Comparison of ENCODE assay signal across 5 cellular contexts in genomic region chr22:37609240-37610152, GRCh38. TPM values are rescaled to one million over a fixed set of nuclear protein-coding genes. Genes with fewer than 3 reads are reported as not detected.
DNase-seq lines count a peak whose midpoint lies in the region; ATAC-seq and TF ChIP-seq lines count a peak whose summit lies in the region.

No MANE protein-coding gene starts in this region.

- peaks cover 65% of the 10 kb centered on the region for H3K4me1 Mint-ChIP-seq in activated CD8-positive, alpha-beta T cell treated with anti-CD3 and anti-CD28 coated beads, Interleukin-2, amount 10 ng/mL, durations not matched to agents 7 days and 5 days (ENCODE audit: low read depth)

- CTCF ChIA-PET in activated CD8-positive, alpha-beta T cell treated with anti-CD3 and anti-CD28 coated beads, Interleukin-2, amount 10 ng/mL, durations not matched to agents 7 days and 5 days (lab: Charles Lee) = interaction anchor here (1.0 to 10.4 kb wide), 14 partner anchors 7 to 366 kb away, joined by 3 to 126 read pairs (median 19); partner anchors contain the start of gene LGALS1

- intact Hi-C loops in lower leg skin (cut with DNase I; ENCODE audit: low total_unique reads) = no loop called here

- H3K36me3 ChIP-seq in HAP-1 (replicated peaks) = peaks cover 11% of the 10 kb centered on the region

- no peak for TF ChIP-seq POLR2A in lower leg skin (IDR thresholded peaks at IDR 0.05)

- H3K36me3 Mint-ChIP-seq in activated CD8-positive, alpha-beta T cell treated with anti-CD3 and anti-CD28 coated beads, Interleukin-2, amount 10 ng/mL, durations not matched to agents 7 days and 5 days (ENCODE audit: low read depth) = peaks cover 4% of the 10 kb centered on the region

- peak overlapping the region; percentile 98 for H3K27ac Mint-ChIP-seq in activated CD8-positive, alpha-beta T cell treated with anti-CD3 and anti-CD28 coated beads, Interleukin-2, amount 10 ng/mL, durations not matched to agents 7 days and 5 days

- peaks cover 9% of the 10 kb centered on the region for H3K4me1 ChIP-seq in HAP-1

- 15 to 18% methylated on average over 21 to 24 of the region's 26 CpGs for WGBS in lower leg skin, 2 donors

- peak overlapping the region; percentile 80 for H3K4me3 ChIP-seq in HAP-1
- peak overlapping the region; percentile 55 for H3K4me3 ChIP-seq in lower leg skin (ENCODE audit: low read depth, poor library complexity, severe bottlenecking)

- TF ChIP-seq CTCF in lower leg skin (IDR thresholded peaks at IDR 0.05) = no peak

- no peak for ATAC-seq in activated CD8-positive, alpha-beta T cell treated with anti-CD3 and anti-CD28 coated beads, Interleukin-2, amount 10 ng/mL, durations not matched to agents 7 days and 5 days
- ATAC-seq in HG02885 (IDR thresholded peaks at IDR 0.05; ENCODE audit: poor library complexity, unreplicated experiment) (no peak), GM18861 (IDR thresholded peaks at IDR 0.05; ENCODE audit: unreplicated experiment) (no peak)

- in situ Hi-C loops in HAP-1 (cut with MboI; ENCODE audit: low sequenced_read_pairs) = no loop called here

- no peaks in the 10 kb centered on the region for H3K9me3 Mint-ChIP-seq in activated CD8-positive, alpha-beta T cell treated with anti-CD3 and anti-CD28 coated beads, Interleukin-2, amount 10 ng/mL, durations not matched to agents 7 days and 5 days (ENCODE audit: insufficient read depth)

- peaks cover 14% of the 10 kb centered on the region; the same call in 1 of the 2 replicates for H3K27me3 ChIP-seq in HAP-1 (ENCODE audit: low read depth)

- peak in 1 of 2 experiments; percentile 29 for DNase-seq in HAP-1 (ENCODE audit: low spot score in 2 of 2)
- peak; percentile 60 for DNase-seq in activated CD8-positive, alpha-beta T cell treated with anti-CD3 and anti-CD28 coated beads, Interleukin-2, amount 10 ng/mL, durations not matched to agents 7 days and 5 days
- no peak for DNase-seq in lower leg skin (ENCODE audit: low spot score in 2 of 2)

- no peaks in the 10 kb centered on the region for H3K27me3 Mint-ChIP-seq in activated CD8-positive, alpha-beta T cell treated with anti-CD3 and anti-CD28 coated beads, Interleukin-2, amount 10 ng/mL, durations not matched to agents 7 days and 5 days (ENCODE audit: low read depth)

- H3K4me3 Mint-ChIP-seq in activated CD8-positive, alpha-beta T cell treated with anti-CD3 and anti-CD28 coated beads, Interleukin-2, amount 10 ng/mL, durations not matched to agents 7 days and 5 days = peak overlapping the region; percentile 100

- POLR2A ChIA-PET in activated CD8-positive, alpha-beta T cell treated with anti-CD3 and anti-CD28 coated beads, Interleukin-2, amount 10 ng/mL, durations not matched to agents 7 days and 5 days (lab: Charles Lee) = interaction anchor here (0.5 to 2.4 kb wide), 9 partner anchors 12 to 460 kb away, joined by 3 to 23 read pairs (median 6); partner anchors contain the start of genes MFNG and NOL12

- no peaks in the 10 kb centered on the region for H3K9me3 ChIP-seq in HAP-1

RNA-seq across cellular contexts. Expression of gene GGA1, which starts 0.9 kb away (rescaled TPM):
- 10 to 100 TPM; 66.3 to 69.5 TPM for total RNA-seq in activated CD8-positive, alpha-beta T cell treated with anti-CD3 and anti-CD28 coated beads, Interleukin-2, amount 10 ng/mL, durations not matched to agents 7 days and 5 days
- total RNA-seq in lower leg skin = 10 to 100 TPM; 50.3 to 66.0 (median 53.6) TPM

RNA-seq across cellular contexts. Expression of gene LGALS2, which starts 29.6 kb away (rescaled TPM):
- not detected for total RNA-seq in activated CD8-positive, alpha-beta T cell treated with anti-CD3 and anti-CD28 coated beads, Interleukin-2, amount 10 ng/mL, durations not matched to agents 7 days and 5 days
- 1 to 10 TPM in 1 of 4 donors, not detected in 3; 1.4 TPM for total RNA-seq in lower leg skin

RNA-seq across cellular contexts. Expression of gene SH3BP1, which starts 30.0 kb away (rescaled TPM):
- 100 to 1,000 TPM; 216 to 218 TPM for total RNA-seq in activated CD8-positive, alpha-beta T cell treated with anti-CD3 and anti-CD28 coated beads, Interleukin-2, amount 10 ng/mL, durations not matched to agents 7 days and 5 days
- total RNA-seq in lower leg skin = 10 to 100 TPM; 29.1 to 83.3 (median 60.3) TPM

RNA-seq across cellular contexts. Expression of gene PDXP, which starts 49.0 kb away (rescaled TPM):
- 10 to 100 TPM; 31.5 to 33.5 TPM for total RNA-seq in activated CD8-positive, alpha-beta T cell treated with anti-CD3 and anti-CD28 coated beads, Interleukin-2, amount 10 ng/mL, durations not matched to agents 7 days and 5 days
- total RNA-seq in lower leg skin = 1 to 10 TPM; 1.8 to 4.6 (median 3.2) TPM

RNA-seq across cellular contexts. Expression of gene CDC42EP1, which starts 49.2 kb away (rescaled TPM):
- under 1 TPM; 0.13 to 0.21 TPM for total RNA-seq in activated CD8-positive, alpha-beta T cell treated with anti-CD3 and anti-CD28 coated beads, Interleukin-2, amount 10 ng/mL, durations not matched to agents 7 days and 5 days
- 10 to 100 TPM; 44.4 to 80.1 (median 70.5) TPM for total RNA-seq in lower leg skin
